8 cellular contexts compared by ENCODE assay signal in genomic region chr14:59189822-59190368, GRCh38. TPM values are rescaled to one million over a fixed set of nuclear protein-coding genes. Genes with fewer than 3 reads are reported as not detected.
DNase-seq lines count a peak whose midpoint lies in the region; ATAC-seq and TF ChIP-seq lines count a peak whose summit lies in the region.

No MANE protein-coding gene starts in this region.

- peaks cover 39% of the 10 kb centered on the region for H3K4me1 ChIP-seq in Karpas-422 (ENCODE audit: low read length)

- peaks cover 4% of the 10 kb centered on the region for H3K9me3 Mint-ChIP-seq in nephron progenitor cell

- peak; percentile 55 for ATAC-seq in GM21825 (IDR thresholded peaks at IDR 0.05; ENCODE audit: unreplicated experiment)
- ATAC-seq in stimulated activated naive CD8-positive, alpha-beta T cell treated with anti-CD3 and anti-CD28 coated beads, Interleukin-15, Interleukin-2, amounts not matched to agents 100 U/mL and 50 U/mL, for 24 hours, result peak; percentile 21

- H3K36me3 Mint-ChIP-seq in nephron progenitor cell (ENCODE audit: low read depth), result peaks cover 10% of the 10 kb centered on the region

- DNase-seq in DMS79 treated with DMSO at 0.1 percent for 48 hours (lab: John Stamatoyannopoulos, UW), result peak; percentile 96
- peak; percentile 91 for DNase-seq in Karpas-422
- peak; percentile 92 for DNase-seq in RPMI7951 (ENCODE audit: low read depth)
- DNase-seq in activated effector memory CD4-positive, alpha-beta T cell treated with Interleukin-2 at 50 U/mL for 16 hours, result peak; percentile 42
- peak; percentile 87 for DNase-seq in fibroblast of the conjunctiva (ENCODE audit: low read depth)
- peak; percentile 91 for DNase-seq in nephron progenitor cell
- peak; percentile 83 for DNase-seq in stimulated activated naive CD8-positive, alpha-beta T cell treated with anti-CD3 and anti-CD28 coated beads, Interleukin-15, Interleukin-2, amounts not matched to agents 100 U/mL and 50 U/mL, for 24 hours

- no peaks in the 10 kb centered on the region for H3K36me3 ChIP-seq in Karpas-422 (ENCODE audit: insufficient read depth, low read length)

- no peaks in the 10 kb centered on the region for H3K9me2 ChIP-seq in Karpas-422 (replicated peaks; ENCODE audit: insufficient read depth, low read length)

- H3K4me3 ChIP-seq in Karpas-422 (ENCODE audit: low read length), result peak overlapping the region; percentile 90

- H3K27ac ChIP-seq in Karpas-422 (ENCODE audit: low read length), result no peak overlapping the region

- H3K27ac Mint-ChIP-seq in nephron progenitor cell, result peak overlapping the region; percentile 99

- TF ChIP-seq CTCF in nephron progenitor cell (IDR thresholded peaks at IDR 0.05), result no peak

- peak overlapping the region; percentile 97 for H3K4me2 ChIP-seq in Karpas-422 (ENCODE audit: low read depth, low read length, poor library complexity, severe bottlenecking)

- peaks cover 38% of the 10 kb centered on the region for H4K20me1 ChIP-seq in Karpas-422 (ENCODE audit: insufficient read depth, low read depth, low read length)

- peak overlapping the region; percentile 80 for H3K9ac ChIP-seq in Karpas-422 (ENCODE audit: low read length)

- peak overlapping the region; percentile 80; the same call in 1 of the 2 replicates for H2AFZ ChIP-seq in Karpas-422 (ENCODE audit: low read length)

- peaks cover 53% of the 10 kb centered on the region for H3K4me1 Mint-ChIP-seq in nephron progenitor cell

- H3K79me2 ChIP-seq in Karpas-422 (ENCODE audit: low read length), result peaks cover 21% of the 10 kb centered on the region

- no peaks in the 10 kb centered on the region for H3K27me3 ChIP-seq in Karpas-422 (ENCODE audit: low read length)

- H3K4me3 Mint-ChIP-seq in nephron progenitor cell, result peak overlapping the region; percentile 96

- peaks cover 24% of the 10 kb centered on the region for H3K27me3 Mint-ChIP-seq in nephron progenitor cell (ENCODE audit: low read depth, poor library complexity)

- H3K9me3 ChIP-seq in Karpas-422 (ENCODE audit: low read length), result no peaks in the 10 kb centered on the region

RNA-seq across cellular contexts. Expression of gene DAAM1, which starts 1.4 kb away (rescaled TPM):
- total RNA-seq in Karpas-422 (2014; rRNA removed; shearing (Covaris generic); ENCODE audit: low replicate concordance), result 25.9 and 43.8 TPM in 2 replicates
- 8.7 and 27.4 TPM in 2 replicates for total RNA-seq in RPMI7951 (2014; rRNA removed; shearing (Covaris generic))

Comparison
In these comparisons a context has a peak if more than half of its experiments do, and no peak if none do; other contexts are left out.
1. DNase-seq: peak in every context shown above with its lines; median percentile 96 in DMS79 treated with DMSO at 0.1 percent for 48 hours; 92 in RPMI7951; 91 in Karpas-422; 91 in nephron progenitor cell; 87 in fibroblast of the conjunctiva; 83 in stimulated activated naive CD8-positive, alpha-beta T cell treated with anti-CD3 and anti-CD28 coated beads, Interleukin-15, Interleukin-2, amounts not matched to agents 100 U/mL and 50 U/mL, for 24 hours; 42 in activated effector memory CD4-positive, alpha-beta T cell treated with Interleukin-2 at 50 U/mL for 16 hours.